17 cellular contexts compared by ENCODE assay signal in the genomic region with DNA sequence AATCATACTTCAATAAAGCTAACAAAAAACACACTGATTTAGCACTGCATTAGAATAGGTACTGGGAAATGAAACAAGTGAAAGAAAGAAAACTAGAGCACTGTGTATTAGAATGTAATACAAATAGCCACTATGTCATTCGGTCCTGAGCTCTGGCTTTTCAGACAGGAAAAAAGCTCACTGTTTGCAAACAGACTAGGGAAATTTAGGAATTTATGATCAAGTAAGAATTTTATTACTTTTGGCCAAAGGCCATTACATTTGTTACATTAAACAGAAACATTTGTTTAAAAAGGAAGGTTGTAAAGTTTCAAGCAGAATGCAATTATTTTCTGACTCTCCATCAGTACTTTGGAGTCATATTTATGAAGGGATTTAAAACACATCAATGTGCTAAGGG.
"Had no signal": no experiment of that assay in that cellular context is flagged by ENCODE, and none has a peak within 500 bp of the region (broad histone marks: within the 10 kb centered on the region; RNA-seq: fewer than 3 reads in every experiment).

No MANE protein-coding gene starts in this region.

- H3K9me3 Mint-ChIP-seq: activated naive CD4-positive, alpha-beta T cell treated with anti-CD3 and anti-CD28 coated beads, Interleukin-2, amount 10 ng/mL, durations not matched to agents 7 days and 5 days; activated T-helper 2 cell treated with anti-CD3 and anti-CD28 coated beads, Interferon-gamma antibody, Interleukin-2, Interleukin-4, amounts not matched to agents 10 μg/mL and 5 μg/mL and 100 μg/mL, durations not matched to agents 14 hours and 24 hours and 36 hours; natural killer cell treated with Interleukin-12 subunit alpha and Interleukin-12 subunit beta and Interleukin-15 and Interleukin-18, amount 100 ng/mL, for 72 hours; T-cell had no signal

- H3K9me3 ChIP-seq: right atrium auricular region, tibial nerve had no signal

- H3K36me3 ChIP-seq: right atrium auricular region, tibial nerve had no signal

- ATAC-seq: esophagus mucosa; foreskin keratinocyte; left ventricle myocardium superior; natural killer cell treated with Interleukin-12 subunit alpha and Interleukin-12 subunit beta and Interleukin-15 and Interleukin-18, amount 100 ng/mL, for 72 hours; T-cell had no signal

- H3K4me1 ChIP-seq: foreskin keratinocyte, right atrium auricular region had no signal

- H3K36me3 Mint-ChIP-seq: activated naive CD4-positive, alpha-beta T cell treated with anti-CD3 and anti-CD28 coated beads, Interleukin-2, amount 10 ng/mL, durations not matched to agents 7 days and 5 days; natural killer cell treated with Interleukin-12 subunit alpha and Interleukin-12 subunit beta and Interleukin-15 and Interleukin-18, amount 100 ng/mL, for 72 hours; T-cell had no signal

- H3K4me1 Mint-ChIP-seq: activated naive CD4-positive, alpha-beta T cell treated with anti-CD3 and anti-CD28 coated beads, Interleukin-2, amount 10 ng/mL, durations not matched to agents 7 days and 5 days had no signal

- H3K27me3 Mint-ChIP-seq: activated naive CD4-positive, alpha-beta T cell treated with anti-CD3 and anti-CD28 coated beads, Interleukin-2, amount 10 ng/mL, durations not matched to agents 7 days and 5 days; natural killer cell treated with Interleukin-12 subunit alpha and Interleukin-12 subunit beta and Interleukin-15 and Interleukin-18, amount 100 ng/mL, for 72 hours; T-cell had no signal

- DNase-seq: activated CD4-positive, alpha-beta T cell treated with anti-CD3 and anti-CD28 coated beads, Interleukin-2, amount 50 U/mL, for 4 hours; activated CD4-positive, CD25-positive, alpha-beta regulatory T cell treated with anti-CD3 and anti-CD28 coated beads, Interleukin-2, amount 50 U/mL, for 72 hours; activated naive CD4-positive, alpha-beta T cell treated with anti-CD3 and anti-CD28 coated beads, Interleukin-2, amount 10 ng/mL, durations not matched to agents 7 days and 5 days; dorsolateral prefrontal cortex; foreskin keratinocyte; glutamatergic neuron; left ventricle myocardium superior; mesendoderm; stimulated activated CD4-positive, alpha-beta T cell treated with anti-CD3 and anti-CD28 coated beads, Interleukin-4, amount 100 ng/mL, for 24 hours; T-cell; T1000 had no signal

- H3K27ac Mint-ChIP-seq: activated naive CD4-positive, alpha-beta T cell treated with anti-CD3 and anti-CD28 coated beads, Interleukin-2, amount 10 ng/mL, durations not matched to agents 7 days and 5 days; activated T-helper 2 cell treated with anti-CD3 and anti-CD28 coated beads, Interferon-gamma antibody, Interleukin-2, Interleukin-4, amounts not matched to agents 10 μg/mL and 5 μg/mL and 100 μg/mL, durations not matched to agents 14 hours and 24 hours and 36 hours; natural killer cell treated with Interleukin-12 subunit alpha and Interleukin-12 subunit beta and Interleukin-15 and Interleukin-18, amount 100 ng/mL, for 72 hours; T-cell had no signal

- H3K4me3 Mint-ChIP-seq: activated naive CD4-positive, alpha-beta T cell treated with anti-CD3 and anti-CD28 coated beads, Interleukin-2, amount 10 ng/mL, durations not matched to agents 7 days and 5 days; natural killer cell treated with Interleukin-12 subunit alpha and Interleukin-12 subunit beta and Interleukin-15 and Interleukin-18, amount 100 ng/mL, for 72 hours; T-cell had no signal

- H3K27ac ChIP-seq: dorsolateral prefrontal cortex, foreskin keratinocyte, right atrium auricular region, skin epidermis, tibial nerve had no signal

- H3K27me3 ChIP-seq: dorsolateral prefrontal cortex, foreskin keratinocyte, right atrium auricular region, tibial nerve had no signal

- H3K4me3 ChIP-seq: dorsolateral prefrontal cortex, right atrium auricular region, skin epidermis, tibial nerve had no signal
